In the genomic region with DNA sequence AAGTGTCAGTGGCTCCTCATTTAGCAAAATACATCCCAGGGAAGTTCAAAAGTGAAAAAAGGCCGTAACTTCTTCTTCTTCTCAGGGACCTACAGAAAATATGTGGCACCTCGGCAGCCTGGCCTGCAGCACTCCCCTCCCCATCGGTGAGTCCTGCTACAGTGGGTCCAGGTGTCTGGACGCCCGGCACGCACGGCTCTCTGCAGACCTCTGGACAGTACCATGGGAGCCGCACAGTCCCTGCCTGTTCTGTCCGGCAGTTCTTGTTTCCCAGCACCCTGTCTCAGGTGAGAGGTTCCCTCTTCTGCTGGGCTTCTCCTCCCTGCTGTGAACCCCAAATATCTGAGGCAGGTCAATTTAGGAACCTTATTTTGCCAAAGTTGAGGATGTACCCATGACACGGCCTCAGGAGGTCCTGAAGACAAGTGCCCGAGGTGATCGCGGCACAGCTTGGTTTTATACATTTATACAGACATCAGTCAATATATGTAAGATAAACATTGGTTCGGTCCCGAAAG, we compare ENCODE assay signal across 21 cellular contexts. TPM values are rescaled to one million over a fixed set of nuclear protein-coding genes. Genes with fewer than 3 reads are reported as not detected.
DNase-seq lines count a peak whose midpoint lies in the region; ATAC-seq, FAIRE-seq and TF ChIP-seq lines count a peak whose summit lies in the region.
"Had no signal": no experiment of that assay in that cellular context is flagged by ENCODE, and none has a peak within 500 bp of the region (broad histone marks: within the 10 kb centered on the region; RNA-seq: fewer than 3 reads in every experiment).

No MANE protein-coding gene starts in this region.

- CTCF ChIA-PET in HepG2 (lab: Yijun Ruan, JAX; ENCODE audit: low intra/inter-chr PET ratio, low total read pairs), result no interaction called here

- peaks cover 7% of the 10 kb centered on the region for H3K36me3 Mint-ChIP-seq in effector memory CD8-positive, alpha-beta T cell (ENCODE audit: insufficient read depth)
- no peaks in the 10 kb centered on the region for H3K36me3 Mint-ChIP-seq in glutamatergic neuron (ENCODE audit: unreplicated experiment)

- TF ChIP-seq CTCF in HepG2 (CRISPR knock-in tag; IDR thresholded peaks at IDR 0.05), result no peak
- no peak for TF ChIP-seq CTCF in right lobe of liver (IDR thresholded peaks at IDR 0.05)
- TF ChIP-seq CTCF in fibroblast of lung (conservative IDR thresholded peaks at IDR 0.05 in 1 of 2, IDR thresholded peaks at IDR 0.05 in 1 of 2; ENCODE audit: low read depth in 1 of 2, low read length in 2 of 2), result no peak
- no peak for TF ChIP-seq CTCF in osteoblast (IDR thresholded peaks at IDR 0.05; ENCODE audit: extremely low read depth, low read depth, low read length)
- no peak for TF ChIP-seq CTCF in glutamatergic neuron (IDR thresholded peaks at IDR 0.05; ENCODE audit: partially characterized antibody, unreplicated experiment)

- no peak for TF ChIP-seq POLR2A in HepG2 (IDR thresholded peaks at IDR 0.05; ENCODE audit: insufficient read depth in 1 of 2, low read depth in 2 of 2, low read length in 2 of 2)
- no peak for TF ChIP-seq POLR2A in right lobe of liver (IDR thresholded peaks at IDR 0.05)

- no peaks in the 10 kb centered on the region for H3K9me3 Mint-ChIP-seq in effector memory CD8-positive, alpha-beta T cell
- peaks cover 6% of the 10 kb centered on the region for H3K9me3 Mint-ChIP-seq in glutamatergic neuron (ENCODE audit: unreplicated experiment)

- H3K4me3 ChIP-seq in HepG2 (replicated peaks in 1 of 3; ENCODE audit: insufficient read depth in 1 of 3, low read depth in 2 of 3, low read length in 3 of 3) (no peak overlapping the region), right lobe of liver (no peak overlapping the region), fibroblast of lung (replicated peaks in 1 of 4; ENCODE audit: control extremely low read depth in 1 of 4, insufficient read depth in 1 of 4, low read depth in 3 of 4, low read length in 4 of 4) (no peak overlapping the region), osteoblast (ENCODE audit: insufficient read depth, low read length) (peak overlapping the region; percentile 57)
- H3K4me3 ChIP-seq: PC-9 had no signal

- H3K27ac Mint-ChIP-seq in effector memory CD8-positive, alpha-beta T cell, result no peak overlapping the region
- H3K27ac Mint-ChIP-seq in glutamatergic neuron (ENCODE audit: unreplicated experiment), result no peak overlapping the region

- H3K27ac ChIP-seq in HepG2 (ENCODE audit: extremely low read length, insufficient read depth, low read length) (no peak overlapping the region), right lobe of liver (no peak overlapping the region), fibroblast of lung (ENCODE audit: insufficient read depth, low read length) (peak overlapping the region; percentile 65), osteoblast (ENCODE audit: low read depth, low read length) (peak overlapping the region; percentile 81)
- H3K27ac ChIP-seq: C4-2B, PC-9 had no signal

- FAIRE-seq in HepG2 (lab: Jason Lieb, UNC), result no peak
- FAIRE-seq: GM12892 had no signal

- no peak overlapping the region for H3K4me3 Mint-ChIP-seq in effector memory CD8-positive, alpha-beta T cell
- no peak overlapping the region for H3K4me3 Mint-ChIP-seq in glutamatergic neuron (ENCODE audit: unreplicated experiment)

- no peaks in the 10 kb centered on the region for H3K4me1 ChIP-seq in HepG2 (ENCODE audit: insufficient read depth, low read length)
- no peaks in the 10 kb centered on the region for H3K4me1 ChIP-seq in right lobe of liver
- peaks cover 14% of the 10 kb centered on the region for H3K4me1 ChIP-seq in fibroblast of lung (ENCODE audit: control insufficient read depth, extremely low read depth, insufficient read depth, low read length)
- peaks cover 24% of the 10 kb centered on the region for H3K4me1 ChIP-seq in osteoblast (ENCODE audit: insufficient read depth, low read length)

- POLR2A ChIA-PET in HepG2 (lab: Yijun Ruan, JAX), result no interaction called here

- H3K9ac ChIP-seq in HepG2 (ENCODE audit: insufficient read depth, low read depth, low read length) (no peak overlapping the region), fibroblast of lung (ENCODE audit: insufficient read depth, low read length) (no peak overlapping the region)

- no peaks in the 10 kb centered on the region for H4K20me1 ChIP-seq in HepG2 (ENCODE audit: insufficient read depth, low read length)
- H4K20me1 ChIP-seq in fibroblast of lung (ENCODE audit: control insufficient read depth, extremely low read depth, insufficient read depth, low read length), result no peaks in the 10 kb centered on the region
- no peaks in the 10 kb centered on the region for H4K20me1 ChIP-seq in osteoblast (ENCODE audit: insufficient read depth, low read length)

- 62% methylated on average over 8 of the region's 15 CpGs for WGBS in HepG2 (ENCODE audit: low lambda C conversion rate)
- WGBS in right lobe of liver (ENCODE audit: insufficient coverage, low coverage, low lambda C conversion rate, missing lambda C conversion rate), result 68% methylated on average over 9 of the region's 15 CpGs

- no peak for DNase-seq in HepG2 (ENCODE audit: low spot score)
- DNase-seq in right lobe of liver, result no peak
- DNase-seq in fibroblast of lung (ENCODE audit: low read depth in 2 of 2), result no peak
- no peak for DNase-seq in osteoblast (ENCODE audit: insufficient read length, low spot score, missing footprints)
- no peak for DNase-seq in effector memory CD8-positive, alpha-beta T cell
- DNase-seq in glutamatergic neuron, result no peak
- DNase-seq: 8988T, COR-L47, GF-D8, GOT3, KG1, NCI-H1417 treated with DMSO at 0.1 percent for 48 hours, NCI-H2029, NCI-H2171 treated with DMSO at 0.1 percent for 48 hours, NCI-H510A, NCI-H82, PC-9 had no signal

- in situ Hi-C loops in HepG2 (cut with HindIII; ENCODE audit: extremely low pct_ligation_motif_present, low pct_unique_long_range_greater_than_20kb), result no loop called here

- peaks cover 0 to 23% of the 10 kb centered on the region in 2 experiments; a peak in 2 of 5 replicates for H3K27me3 ChIP-seq in HepG2 (ENCODE audit: control insufficient read depth in 1 of 2, insufficient read depth in 2 of 2, low read length in 2 of 2)
- H3K27me3 ChIP-seq in right lobe of liver, result no peaks in the 10 kb centered on the region
- H3K27me3 ChIP-seq in fibroblast of lung (ENCODE audit: control insufficient read depth, insufficient read depth, low read length), result no peaks in the 10 kb centered on the region
- H3K27me3 ChIP-seq in osteoblast (ENCODE audit: insufficient read depth, low read length), result peaks cover 2% of the 10 kb centered on the region

- no peak for TF ChIP-seq RAD21 in HepG2 (CRISPR knock-in tag; IDR thresholded peaks at IDR 0.05)

- H3K27me3 Mint-ChIP-seq in effector memory CD8-positive, alpha-beta T cell, result peaks cover 6 to 42% of the 10 kb centered on the region in 2 donors
- H3K27me3 Mint-ChIP-seq in glutamatergic neuron (ENCODE audit: unreplicated experiment), result peaks cover 7% of the 10 kb centered on the region

- TF ChIP-seq EP300 in HepG2 (IDR thresholded peaks at IDR 0.05; ENCODE audit: low read depth in 2 of 2, low read length in 2 of 2) (no peak), HepG2 (CRISPR knock-in tag; IDR thresholded peaks at IDR 0.05; ENCODE audit: borderline replicate concordance) (no peak)

- H3K36me3 ChIP-seq in HepG2 (replicated peaks in 1 of 2; ENCODE audit: control insufficient read depth in 1 of 2, insufficient read depth in 2 of 2, low read length in 2 of 2), result no peaks in the 10 kb centered on the region
- H3K36me3 ChIP-seq in right lobe of liver, result no peaks in the 10 kb centered on the region
- H3K36me3 ChIP-seq in fibroblast of lung (ENCODE audit: control insufficient read depth, insufficient read depth, low read length), result no peaks in the 10 kb centered on the region
- H3K36me3 ChIP-seq in osteoblast (ENCODE audit: insufficient read depth, low read length), result no peaks in the 10 kb centered on the region

- intact Hi-C loops in HepG2 (cut with micrococcal nuclease; ENCODE audit: unreplicated experiment), result no loop called here
- intact Hi-C loops in right lobe of liver (cut with DNase I), result no loop called here

- H3K4me1 Mint-ChIP-seq in effector memory CD8-positive, alpha-beta T cell (ENCODE audit: low read depth in 2 of 2), result peaks cover 15 to 17% of the 10 kb centered on the region in 2 donors
- peaks cover 20% of the 10 kb centered on the region for H3K4me1 Mint-ChIP-seq in glutamatergic neuron (ENCODE audit: low read depth, unreplicated experiment)

- BruUV-seq in HepG2 (replicated peaks; lab: Mats Ljungman, UMichigan), result no TSS peak

- H3K4me2 ChIP-seq in HepG2 (ENCODE audit: low read depth, low read length) (no peak overlapping the region), fibroblast of lung (ENCODE audit: extremely low read depth, insufficient read depth, low read length) (peak overlapping the region; percentile 91), osteoblast (ENCODE audit: insufficient read depth, low read length) (peak overlapping the region; percentile 79)
- H3K4me2 ChIP-seq: PC-9 had no signal

- ATAC-seq in HepG2, result peak; percentile 35; the same call in 1 of the 3 replicates
- ATAC-seq in right lobe of liver, result no peak
- no peak for ATAC-seq in effector memory CD8-positive, alpha-beta T cell (replicated peaks)
- ATAC-seq in HG02588 (IDR thresholded peaks at IDR 0.05; ENCODE audit: unreplicated experiment), result no peak
- no peak for ATAC-seq in GM21737 (IDR thresholded peaks at IDR 0.05; ENCODE audit: unreplicated experiment)

- H2AFZ ChIP-seq in HepG2 (ENCODE audit: low read length) (no peak overlapping the region), fibroblast of lung (ENCODE audit: low read length) (no peak overlapping the region), osteoblast (ENCODE audit: low read length) (peak overlapping the region; percentile 70)
- H2AFZ ChIP-seq: PC-9 had no signal

- H3K79me2 ChIP-seq in HepG2 (ENCODE audit: insufficient read depth, low read length) (no peaks in the 10 kb centered on the region), fibroblast of lung (ENCODE audit: control insufficient read depth, insufficient read depth, low read length) (no peaks in the 10 kb centered on the region), osteoblast (ENCODE audit: insufficient read depth, low read length) (no peaks in the 10 kb centered on the region)

- H3K9me3 ChIP-seq in HepG2 (ENCODE audit: low read length), result no peaks in the 10 kb centered on the region
- H3K9me3 ChIP-seq in right lobe of liver, result no peaks in the 10 kb centered on the region
- no peaks in the 10 kb centered on the region for H3K9me3 ChIP-seq in fibroblast of lung (ENCODE audit: control insufficient read depth, insufficient read depth, low read depth, low read length)
- no peaks in the 10 kb centered on the region for H3K9me3 ChIP-seq in osteoblast (ENCODE audit: low read depth, low read length)

RNA-seq across cellular contexts. Expression of gene ALOX5AP, which starts 36.8 kb away (rescaled TPM):
- total RNA-seq in HepG2 (2016; rRNA removed; fragmentation: Illumina TruSeq; extraction: Trizol), result 0.70 and 0.97 TPM in 2 replicates
- 1.1 and 2.0 TPM in 2 replicates for total RNA-seq in HepG2 (2016; cell fraction: cytosol; rRNA removed; fragmentation: Illumina TruSeq; extraction: Trizol; ENCODE audit: low read depth)
- total RNA-seq in HepG2 (2016; cell fraction: insoluble cytoplasmic fraction; rRNA removed; fragmentation: Illumina TruSeq; extraction: Trizol), result 0.37 and 1.2 TPM in 2 replicates
- 0.80 and 2.1 TPM in 2 replicates for total RNA-seq in HepG2 (2016; cell fraction: membrane; rRNA removed; fragmentation: Illumina TruSeq; extraction: Trizol)
- total RNA-seq in HepG2 (2016; cell fraction: nucleus; rRNA removed; fragmentation: Illumina TruSeq; extraction: Trizol), result not detected in 2 replicates
- polyA plus RNA-seq in HepG2 (2011; rRNA removed), result 0.50 and 1.2 TPM in 2 replicates
- polyA plus RNA-seq in HepG2 (2011; cell fraction: cytosol; rRNA removed), result 0.30 and 0.59 TPM in 2 replicates
- 0.21 and 0.27 TPM in 2 replicates for polyA plus RNA-seq in HepG2 (2011; cell fraction: nucleus; rRNA removed)
- polyA plus RNA-seq in HepG2 (2012), result 2.3 TPM in 1 of 2 replicates, not detected in the other
- polyA plus RNA-seq in HepG2 (2016; cell fraction: cytosol; fragmentation: Illumina TruSeq; extraction: Trizol; ENCODE audit: low read depth), result 1.2 and 1.8 TPM in 2 replicates
- polyA plus RNA-seq in HepG2 (2016; cell fraction: insoluble cytoplasmic fraction; fragmentation: Illumina TruSeq; extraction: Trizol; ENCODE audit: low read depth), result 1.7 and 1.9 TPM in 2 replicates
- polyA plus RNA-seq in HepG2 (2016; cell fraction: membrane; fragmentation: Illumina TruSeq; extraction: Trizol; ENCODE audit: low read depth), result 2.2 and 2.3 TPM in 2 replicates
- polyA plus RNA-seq in HepG2 (2016; cell fraction: nucleus; fragmentation: Illumina TruSeq; extraction: Trizol; ENCODE audit: insufficient read depth, low read depth), result 0.77 TPM in 1 of 2 replicates, not detected in the other
- polyA minus RNA-seq in HepG2 (2011; rRNA and poly(A)+ RNA removed; ENCODE audit: low replicate concordance), result 0.56 and 0.91 TPM in 2 replicates
- not detected in 2 replicates for polyA minus RNA-seq in HepG2 (2011; cell fraction: cytosol; rRNA and poly(A)+ RNA removed)
- not detected in 2 replicates for polyA minus RNA-seq in HepG2 (2011; cell fraction: nucleus; rRNA and poly(A)+ RNA removed)
- total RNA-seq in right lobe of liver, result 1 to 10 TPM in 5 of 6 experiments, under 1 TPM in 1; 0.53 to 6.7 (median 3.7) TPM
- total RNA-seq in fibroblast of lung, result 0.17 TPM in 1 of 2 replicates, not detected in the other
- polyA plus RNA-seq in fibroblast of lung, result 0.25 and 0.36 TPM in 2 replicates
- 0.25 TPM in 1 of 2 replicates, not detected in the other for polyA plus RNA-seq in fibroblast of lung (2012)
- polyA minus RNA-seq in fibroblast of lung (ENCODE audit: low replicate concordance), result not detected in 2 replicates
- total RNA-seq in osteoblast, result 0.29 TPM in 1 of 2 replicates, not detected in the other
- 0.81 TPM for total RNA-seq in glutamatergic neuron (ENCODE audit: unreplicated experiment)
- total RNA-seq: PC-9 had no signal

Comparison
In these comparisons a context has a peak if more than half of its experiments do, and no peak if none do; other contexts are left out.
1. H3K27ac ChIP-seq: peak in fibroblast of lung (single experiment) and osteoblast (single experiment); none in HepG2 (single experiment) and right lobe of liver (0 of 3).